ENCODE assay signal across 8 cellular contexts in genomic region chr7:55573234-55573504, GRCh38. TPM values are rescaled to one million over a fixed set of nuclear protein-coding genes. Genes with fewer than 3 reads are reported as not detected.
DNase-seq lines count a peak whose midpoint lies in the region; ATAC-seq, FAIRE-seq and TF ChIP-seq lines count a peak whose summit lies in the region.

No MANE protein-coding gene starts in this region.

- no peak for ATAC-seq in RWPE2 (ENCODE audit: low read depth)

- H3K4me1 ChIP-seq in RWPE2 (ENCODE audit: insufficient read depth, poor library complexity, severe bottlenecking) (peaks cover 33% of the 10 kb centered on the region), small intestine (ENCODE audit: control insufficient read depth in 2 of 2, insufficient read depth in 1 of 2, low read depth in 1 of 2, low read length in 1 of 2) (peaks cover 0 to 4% of the 10 kb centered on the region in 2 donors)

- H3K27me3 ChIP-seq in RWPE2 (ENCODE audit: insufficient read depth, poor library complexity, severe bottlenecking) (no peaks in the 10 kb centered on the region), small intestine (ENCODE audit: control insufficient read depth in 2 of 2, insufficient read depth in 2 of 2, low read length in 2 of 2) (no peaks in the 10 kb centered on the region)

- H3K27ac ChIP-seq in RWPE2 (ENCODE audit: poor library complexity, severe bottlenecking) (peak overlapping the region; percentile 96), small intestine (ENCODE audit: low read depth in 1 of 2, low read length in 1 of 2) (peak overlapping the region; percentile 82 to 85)

- DNase-seq in DMS53 (lab: John Stamatoyannopoulos, UW) (peak; percentile 41), DMS53 treated with DMSO at 0.1 percent for 48 hours (lab: John Stamatoyannopoulos, UW; ENCODE audit: unreplicated experiment) (no peak), RWPE2 (ENCODE audit: low spot score) (no peak), fibroblast of villous mesenchyme (ENCODE audit: low read depth) (no peak), small intestine (no peak), mesenteric fat pad (ENCODE audit: low spot score) (no peak), NOMO-1 treated with DMSO at 0.1 percent for 48 hours (lab: John Stamatoyannopoulos, UW; ENCODE audit: unreplicated experiment) (no peak), SKM-1 (lab: John Stamatoyannopoulos, UW; ENCODE audit: unreplicated experiment) (no peak)

- no peak for FAIRE-seq in small intestine (lab: Jason Lieb, UNC)

- no peaks in the 10 kb centered on the region for H3K36me3 ChIP-seq in RWPE2 (ENCODE audit: low read depth)
- H3K36me3 ChIP-seq in small intestine (ENCODE audit: control insufficient read depth in 2 of 2, insufficient read depth in 2 of 2, low read length in 2 of 2) = no peaks in the 10 kb centered on the region

- no peak for TF ChIP-seq CTCF in RWPE2 (IDR thresholded peaks at IDR 0.05; ENCODE audit: poor library complexity, severe bottlenecking)
- TF ChIP-seq CTCF in fibroblast of villous mesenchyme (IDR thresholded peaks at IDR 0.05; ENCODE audit: insufficient read depth, low read depth, low read length) = no peak

- WGBS in small intestine, 3 donors = 44 to 56% (median 55%) methylated on average over 6 of the region's 6 CpGs

- H3K9me3 ChIP-seq in RWPE2 (ENCODE audit: severe bottlenecking) = no peaks in the 10 kb centered on the region
- no peaks in the 10 kb centered on the region for H3K9me3 ChIP-seq in small intestine (ENCODE audit: control insufficient read depth, low read depth)

- peak overlapping the region; percentile 100 for H3K4me3 ChIP-seq in RWPE2 (ENCODE audit: severe bottlenecking)
- peak overlapping the region; percentile 69 for H3K4me3 ChIP-seq in fibroblast of villous mesenchyme (ENCODE audit: low read depth, low read length)
- peak overlapping the region in 1 of 2 donors; percentile 99 for H3K4me3 ChIP-seq in small intestine (ENCODE audit: low read depth in 1 of 2, low read length in 2 of 2)

RNA-seq across cellular contexts. Expression of gene VOPP1, which starts 0.9 kb away (rescaled TPM):
- total RNA-seq in fibroblast of villous mesenchyme (73.8 and 81.2 TPM in 2 replicates), mesenteric fat pad (69.5 TPM)
- 10 to 100 TPM; 24.6 to 37.8 (median 33.5) TPM for polyA plus RNA-seq in small intestine
